ENCODE assay signal across 18 cellular contexts in genomic region chr10:6130851-6131470, GRCh38. TPM values are rescaled to one million over a fixed set of nuclear protein-coding genes. Genes with fewer than 3 reads are reported as not detected.
DNase-seq lines count a peak whose midpoint lies in the region; ATAC-seq and TF ChIP-seq lines count a peak whose summit lies in the region.
"Had no signal": no experiment of that assay in that cellular context is flagged by ENCODE, and none has a peak within 500 bp of the region (broad histone marks: within the 10 kb centered on the region; RNA-seq: fewer than 3 reads in every experiment).

No MANE protein-coding gene starts in this region.

- no peak overlapping the region for H3K4me3 Mint-ChIP-seq in activated CD4-positive, alpha-beta memory T cell treated with anti-CD3 and anti-CD28 coated beads for 36 hours
- no peak overlapping the region for H3K4me3 Mint-ChIP-seq in activated CD4-positive, alpha-beta memory T cell treated with anti-CD3 and anti-CD28 coated beads, Interleukin-2, amount 10 ng/mL, durations not matched to agents 7 days and 5 days
- H3K4me3 Mint-ChIP-seq: GM23338 had no signal

- POLR2A ChIA-PET in activated CD4-positive, alpha-beta memory T cell treated with anti-CD3 and anti-CD28 coated beads for 36 hours (lab: Charles Lee), result interaction anchor here (1.5 to 3.3 kb wide), 5 partner anchors 9 to 276 kb away, joined by 4 to 21 read pairs (median 9); partner anchors contain the start of gene IL2RA
- POLR2A ChIA-PET in activated CD4-positive, alpha-beta memory T cell treated with anti-CD3 and anti-CD28 coated beads, Interleukin-2, amount 10 ng/mL, durations not matched to agents 7 days and 5 days (lab: Charles Lee), result interaction anchor here (1.9 to 2.0 kb wide), 2 partner anchors 9 to 12 kb away, joined by 5 to 6 read pairs; no protein-coding TSS in a partner anchor
- POLR2A ChIA-PET in IMR-90 (lab: Charles Lee; ENCODE audit: unreplicated experiment), result no interaction called here

- peaks cover 9% of the 10 kb centered on the region; the same call in 1 of the 2 replicates for H3K9me1 ChIP-seq in IMR-90 (ENCODE audit: insufficient read depth, low read length)

- H3K14ac ChIP-seq in IMR-90 (replicated peaks; ENCODE audit: low read depth, low read length), result no peak overlapping the region

- H4K20me1 ChIP-seq in IMR-90 (ENCODE audit: insufficient read depth, low read length), result no peaks in the 10 kb centered on the region

- no peak overlapping the region for H3K18ac ChIP-seq in IMR-90 (ENCODE audit: low read depth, low read length)

- no peaks in the 10 kb centered on the region for H3K27me3 ChIP-seq in IMR-90 (ENCODE audit: control insufficient read depth, insufficient read depth, low read length)

- no peaks in the 10 kb centered on the region for H3K36me3 ChIP-seq in IMR-90 (ENCODE audit: control insufficient read depth, insufficient read depth, low read length)

- no peak overlapping the region for H3K9ac ChIP-seq in IMR-90 (ENCODE audit: low read depth, low read length)

- no peak overlapping the region for H3K27ac ChIP-seq in IMR-90 (ENCODE audit: insufficient read depth, low read length)
- H3K27ac ChIP-seq: C4-2B had no signal

- H2BK120ac ChIP-seq in IMR-90 (ENCODE audit: low read depth, low read length), result no peak overlapping the region

- H3K4me2 ChIP-seq in IMR-90 (ENCODE audit: low read depth, low read length), result no peak overlapping the region
- H3K4me2 ChIP-seq: GM23338 had no signal

- H3K4me3 ChIP-seq in AG10803 (ENCODE audit: low read length) (no peak overlapping the region), IMR-90 (ENCODE audit: insufficient read depth, low read depth, low read length) (no peak overlapping the region)
- H3K4me3 ChIP-seq: GM23338 had no signal

- H3K4me1 Mint-ChIP-seq in activated CD4-positive, alpha-beta memory T cell treated with anti-CD3 and anti-CD28 coated beads for 36 hours (ENCODE audit: low read depth), result peaks cover 50% of the 10 kb centered on the region
- H3K4me1 Mint-ChIP-seq in activated CD4-positive, alpha-beta memory T cell treated with anti-CD3 and anti-CD28 coated beads, Interleukin-2, amount 10 ng/mL, durations not matched to agents 7 days and 5 days, result peaks cover 53% of the 10 kb centered on the region

- no peak for TF ChIP-seq POLR2A in IMR-90 (IDR thresholded peaks at IDR 0.05; ENCODE audit: low read depth, low read length)

- H2BK20ac ChIP-seq in IMR-90 (ENCODE audit: low read depth, low read length), result no peak overlapping the region

- H2AK9ac ChIP-seq in IMR-90 (replicated peaks; ENCODE audit: low read depth, low read length, poor library complexity), result no peak overlapping the region

- ATAC-seq in IMR-90 (ENCODE audit: low read depth), result no peak
- no peak for ATAC-seq in HG03457 (IDR thresholded peaks at IDR 0.05; ENCODE audit: unreplicated experiment)
- ATAC-seq: GM23338, HCT116, Panc1, Right ventricle myocardium inferior had no signal

- H3K27ac Mint-ChIP-seq in activated CD4-positive, alpha-beta memory T cell treated with anti-CD3 and anti-CD28 coated beads for 36 hours, result peak overlapping the region; percentile 51
- H3K27ac Mint-ChIP-seq in activated CD4-positive, alpha-beta memory T cell treated with anti-CD3 and anti-CD28 coated beads, Interleukin-2, amount 10 ng/mL, durations not matched to agents 7 days and 5 days, result no peak overlapping the region
- H3K27ac Mint-ChIP-seq: GM23338 had no signal

- H3K27me3 Mint-ChIP-seq in activated CD4-positive, alpha-beta memory T cell treated with anti-CD3 and anti-CD28 coated beads for 36 hours, result no peaks in the 10 kb centered on the region
- H3K27me3 Mint-ChIP-seq in activated CD4-positive, alpha-beta memory T cell treated with anti-CD3 and anti-CD28 coated beads, Interleukin-2, amount 10 ng/mL, durations not matched to agents 7 days and 5 days, result no peaks in the 10 kb centered on the region

- H3K9me3 Mint-ChIP-seq in activated CD4-positive, alpha-beta memory T cell treated with anti-CD3 and anti-CD28 coated beads for 36 hours, result no peaks in the 10 kb centered on the region
- H3K9me3 Mint-ChIP-seq in activated CD4-positive, alpha-beta memory T cell treated with anti-CD3 and anti-CD28 coated beads, Interleukin-2, amount 10 ng/mL, durations not matched to agents 7 days and 5 days, result no peaks in the 10 kb centered on the region
- H3K9me3 Mint-ChIP-seq: GM23338 had no signal

- H3K9me3 ChIP-seq in IMR-90 (ENCODE audit: control insufficient read depth, insufficient read depth, low read length), result no peaks in the 10 kb centered on the region

- 80% methylated on average over 1 of the region's 7 CpGs; no CpG with 5 or more reads in 1 of the 2 experiments for WGBS in IMR-90 (ENCODE audit: extremely low coverage in 2 of 2, insufficient read length in 1 of 2), 2 experiments

- in situ Hi-C loops in IMR-90 (cut with MboI; ENCODE audit: low sequenced_read_pairs), result loop anchor here (25.0 kb wide), 1 partner anchor 631 kb away; no protein-coding TSS in a partner anchor

- H2AK5ac ChIP-seq in IMR-90 (ENCODE audit: low read depth, low read length), result no peak overlapping the region

- H3K79me1 ChIP-seq in IMR-90 (ENCODE audit: low read depth in 1 of 2, low read length in 2 of 2), result no peaks in the 10 kb centered on the region

- peak; percentile 8 for DNase-seq in activated CD4-positive, alpha-beta memory T cell treated with anti-CD3 and anti-CD28 coated beads for 36 hours
- no peak for DNase-seq in activated CD4-positive, alpha-beta memory T cell treated with anti-CD3 and anti-CD28 coated beads, Interleukin-2, amount 10 ng/mL, durations not matched to agents 7 days and 5 days
- DNase-seq in AG10803 (ENCODE audit: low read depth), result peak; percentile 39
- DNase-seq in IMR-90, result no peak
- DNase-seq in fibroblast of gingiva (ENCODE audit: low read depth), result peak; percentile 17
- DNase-seq in AG08396 (ENCODE audit: low spot score), result no peak
- DNase-seq in NCI-H1105 (lab: John Stamatoyannopoulos, UW), result no peak
- DNase-seq: COR-L47, NCI-H1436 treated with DMSO at 0.1 percent for 48 hours, NCI-H2081, NCI-H510A treated with DMSO at 0.1 percent for 48 hours, NCI-H82 had no signal

- dilution Hi-C loops in IMR-90 (cut with HindIII; ENCODE audit: low sequenced_read_pairs, unreplicated experiment), result no loop called here

- H4K8ac ChIP-seq in IMR-90 (ENCODE audit: low read depth in 2 of 2, low read length in 2 of 2), result no peak overlapping the region

- no peak for TF ChIP-seq RAD21 in IMR-90 (IDR thresholded peaks at IDR 0.05; ENCODE audit: low read length)

- H2BK5ac ChIP-seq in IMR-90 (ENCODE audit: low read depth, low read length, poor library complexity, severe bottlenecking), result no peak overlapping the region

- H3K4ac ChIP-seq in IMR-90 (ENCODE audit: low read depth, low read length), result no peak overlapping the region

- H4K5ac ChIP-seq in IMR-90 (ENCODE audit: low read depth, low read length), result no peak overlapping the region

- no peak overlapping the region for H3K56ac ChIP-seq in IMR-90 (ENCODE audit: extremely low read depth, insufficient read depth, low read length)

- no TSS peak for BruUV-seq in IMR-90 (replicated peaks; lab: Mats Ljungman, UMichigan)

- H2AFZ ChIP-seq in IMR-90 (replicated peaks; ENCODE audit: low read length, poor library complexity), result peak overlapping the region; percentile 44
- H2AFZ ChIP-seq: GM23338 had no signal

- TF ChIP-seq CTCF in AG10803 (conservative IDR thresholded peaks at IDR 0.05; ENCODE audit: low read length), result no peak
- TF ChIP-seq CTCF in IMR-90 (conservative IDR thresholded peaks at IDR 0.05; ENCODE audit: low read depth, low read length), result no peak

- intact Hi-C loops in activated CD4-positive, alpha-beta memory T cell treated with anti-CD3 and anti-CD28 coated beads for 36 hours (cut with micrococcal nuclease), result loop anchor here (1.0 to 2.0 kb wide), 3 partner anchors 10 to 16 kb away; no protein-coding TSS in a partner anchor
- intact Hi-C loops in IMR-90 (cut with micrococcal nuclease), result no loop called here

- H4K91ac ChIP-seq in IMR-90 (ENCODE audit: insufficient read depth, low read depth, low read length), result 0 out of 2 replicates have a peak overlapping the region, but pooled peaks have one; percentile 10

- peaks cover 18% of the 10 kb centered on the region for H3K4me1 ChIP-seq in IMR-90 (ENCODE audit: control insufficient read depth, insufficient read depth, low read length)

- no peak overlapping the region for H3K23ac ChIP-seq in IMR-90 (ENCODE audit: low read depth, low read length)

- CTCF ChIA-PET in activated CD4-positive, alpha-beta memory T cell treated with anti-CD3 and anti-CD28 coated beads for 36 hours (lab: Charles Lee), result interaction anchor here (0.6 to 2.3 kb wide), 6 partner anchors 19 to 276 kb away, joined by 3 to 9 read pairs (median 4); partner anchors contain the start of gene PFKFB3
- CTCF ChIA-PET in activated CD4-positive, alpha-beta memory T cell treated with anti-CD3 and anti-CD28 coated beads, Interleukin-2, amount 10 ng/mL, durations not matched to agents 7 days and 5 days (lab: Charles Lee), result interaction anchor here (0.6 to 1.6 kb wide), 3 partner anchors 16 to 275 kb away, joined by 3 to 4 read pairs (median 4); no protein-coding TSS in a partner anchor
- CTCF ChIA-PET in IMR-90 (lab: Yijun Ruan, JAX), result no interaction called here

- H3K36me3 Mint-ChIP-seq in activated CD4-positive, alpha-beta memory T cell treated with anti-CD3 and anti-CD28 coated beads for 36 hours, result no peaks in the 10 kb centered on the region
- no peaks in the 10 kb centered on the region for H3K36me3 Mint-ChIP-seq in activated CD4-positive, alpha-beta memory T cell treated with anti-CD3 and anti-CD28 coated beads, Interleukin-2, amount 10 ng/mL, durations not matched to agents 7 days and 5 days (ENCODE audit: low read depth)

- H2BK15ac ChIP-seq in IMR-90 (ENCODE audit: low read depth, low read length), result no peak overlapping the region

TF ChIP-seq in IMR-90, 13 proteins besides CTCF, POLR2A, EP300 and RAD21 (continues in another document):
- TF ChIP-seq CHD1 (IDR thresholded peaks at IDR 0.05; ENCODE audit: low read depth, low read length) (no peak), ELK1 (IDR thresholded peaks at IDR 0.05; ENCODE audit: borderline replicate concordance, low read depth, low read length) (no peak)

RNA-seq across cellular contexts. Expression of gene RBM17, which starts 42.1 kb away (rescaled TPM):
- 100 to 1,000 TPM; 151 to 155 TPM for total RNA-seq in activated CD4-positive, alpha-beta memory T cell treated with anti-CD3 and anti-CD28 coated beads for 36 hours
- total RNA-seq in activated CD4-positive, alpha-beta memory T cell treated with anti-CD3 and anti-CD28 coated beads, Interleukin-2, amount 10 ng/mL, durations not matched to agents 7 days and 5 days, result 100 to 1,000 TPM; 155 to 157 TPM
- total RNA-seq in IMR-90 (2012; rRNA removed), result 24.6 and 35.6 TPM in 2 replicates
- 42.9 and 56.7 TPM in 2 replicates for polyA plus RNA-seq in IMR-90 (2012; rRNA removed)
- 9.1 and 9.6 TPM in 2 replicates for polyA plus RNA-seq in IMR-90 (2012; cell fraction: cytosol; rRNA removed)
- 38.8 and 95.6 TPM in 2 replicates for polyA plus RNA-seq in IMR-90 (2012; cell fraction: nucleus; rRNA removed; ENCODE audit: low replicate concordance)

Comparison
In these comparisons a context has a peak if more than half of its experiments do, and no peak if none do; other contexts are left out.
1. DNase-seq: peak in activated CD4-positive, alpha-beta memory T cell treated with anti-CD3 and anti-CD28 coated beads for 36 hours (single experiment), AG10803 (single experiment) and fibroblast of gingiva (single experiment); none in activated CD4-positive, alpha-beta memory T cell treated with anti-CD3 and anti-CD28 coated beads, Interleukin-2, amount 10 ng/mL, durations not matched to agents 7 days and 5 days (single experiment), IMR-90 (single experiment), AG08396 (single experiment) and NCI-H1105 (single experiment).